ENCODE assay signal across 17 cellular contexts in the genomic region with DNA sequence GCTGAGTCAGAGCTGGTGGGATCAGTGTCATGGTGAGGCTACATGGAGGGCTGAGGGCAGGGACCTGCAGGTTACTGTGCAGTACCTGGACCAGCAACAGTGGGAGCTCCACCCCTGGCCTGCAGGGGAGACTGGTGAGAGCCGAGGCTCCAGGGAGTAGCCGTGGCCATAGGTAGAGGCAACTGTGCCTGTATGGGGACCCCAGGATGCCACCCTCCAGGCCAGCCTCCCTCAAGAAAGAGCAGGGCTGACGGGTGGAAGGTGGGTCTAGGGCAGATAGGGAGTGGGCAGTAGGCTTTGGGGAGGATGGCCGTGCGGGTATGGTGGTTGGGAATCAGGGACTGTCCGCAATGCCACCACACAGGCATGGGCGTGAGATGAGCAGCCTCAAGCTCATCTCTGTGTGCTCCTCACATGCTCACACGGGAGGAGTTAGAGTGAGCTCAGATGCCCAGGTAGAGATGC. TPM values are rescaled to one million over a fixed set of nuclear protein-coding genes. Genes with fewer than 3 reads are reported as not detected.
DNase-seq lines count a peak whose midpoint lies in the region; ATAC-seq, FAIRE-seq and TF ChIP-seq lines count a peak whose summit lies in the region.
"Had no signal": no experiment of that assay in that cellular context is flagged by ENCODE, and none has a peak within 500 bp of the region (broad histone marks: within the 10 kb centered on the region; RNA-seq: fewer than 3 reads in every experiment).

No MANE protein-coding gene starts in this region.

- H3K4me2 ChIP-seq in PC-3 (ENCODE audit: low read length), result no peak overlapping the region
- no peak overlapping the region for H3K4me2 ChIP-seq in HepG2 (ENCODE audit: low read depth, low read length)
- H3K4me2 ChIP-seq: BLaER1 treated with 17β-estradiol and CSF1 and Interleukin-3, amounts not matched to agents 10 nM and 100 nM had no signal

- H2AFZ ChIP-seq in PC-3 (ENCODE audit: low read length) (no peak overlapping the region), HepG2 (ENCODE audit: low read length) (no peak overlapping the region)

- H3K4me1 ChIP-seq in HEK293 (ENCODE audit: control insufficient read depth, insufficient read depth, low read length) (0 out of 2 replicates have a peak, but pooled peaks cover 2% of the 10 kb centered on the region), PC-3 (ENCODE audit: insufficient read depth, low read length) (no peaks in the 10 kb centered on the region), HepG2 (ENCODE audit: insufficient read depth, low read length) (peaks cover 6% of the 10 kb centered on the region; the same call in 1 of the 2 replicates), spleen (peaks cover 0 to 19% (median 11%) of the 10 kb centered on the region in 6 donors), uterus (no peaks in the 10 kb centered on the region)

- H3K4me3 ChIP-seq in HEK293 (ENCODE audit: low read depth, low read length) (no peak overlapping the region), PC-3 (ENCODE audit: low read length) (no peak overlapping the region), HepG2 (replicated peaks in 1 of 3; ENCODE audit: insufficient read depth in 1 of 3, low read depth in 2 of 3, low read length in 3 of 3) (no peak overlapping the region), spleen (no peak overlapping the region), uterus (no peak overlapping the region)
- H3K4me3 ChIP-seq: BLaER1 treated with 17β-estradiol and CSF1 and Interleukin-3, amounts not matched to agents 10 nM and 100 nM had no signal

- no peak for DNase-seq in PC-3
- DNase-seq in HepG2 (ENCODE audit: low spot score), result no peak
- peak; percentile 68 for DNase-seq in spleen
- no peak for DNase-seq in uterus
- no peak for DNase-seq in NCI-H2107 treated with DMSO at 0.1 percent for 48 hours (lab: John Stamatoyannopoulos, UW; ENCODE audit: unreplicated experiment)
- DNase-seq in effector CD8-positive, alpha-beta T cell (lab: John Stamatoyannopoulos, UW), result no peak
- DNase-seq: CD8-positive, alpha-beta memory T cell; NCI-H1105 treated with DMSO at 0.1 percent for 48 hours; NCI-H1694; NCI-H2227 treated with DMSO at 0.1 percent for 48 hours; NCI-H524; NCI-H82; RPMI8226 had no signal

- FAIRE-seq in HepG2 (lab: Jason Lieb, UNC), result no peak
- FAIRE-seq: H54 had no signal

- no peaks in the 10 kb centered on the region for H3F3A ChIP-seq in PC-3 (ENCODE audit: low read length, unreplicated experiment)

- H4K20me1 ChIP-seq in PC-3 (ENCODE audit: low read length) (no peaks in the 10 kb centered on the region), HepG2 (ENCODE audit: insufficient read depth, low read length) (no peaks in the 10 kb centered on the region)
- H4K20me1 ChIP-seq: BLaER1 treated with 17β-estradiol and CSF1 and Interleukin-3, amounts not matched to agents 10 nM and 100 nM had no signal

- in situ Hi-C loops in HepG2 (cut with HindIII; ENCODE audit: extremely low pct_ligation_motif_present, low pct_unique_long_range_greater_than_20kb), result no loop called here

- POLR2A ChIA-PET in HEK293 (lab: Yijun Ruan, JAX) (no interaction called here), PC-3 (lab: Charles Lee; ENCODE audit: unreplicated experiment) (no interaction called here), HepG2 (lab: Yijun Ruan, JAX) (no interaction called here)

- H3K9me2 ChIP-seq in PC-3 (replicated peaks; ENCODE audit: low read length), result no peaks in the 10 kb centered on the region

- no TSS peak for BruUV-seq in PC-3 (replicated peaks; lab: Mats Ljungman, UMichigan)
- no TSS peak for BruUV-seq in HepG2 (replicated peaks; lab: Mats Ljungman, UMichigan)

- H3K79me2 ChIP-seq in PC-3 (ENCODE audit: low read length) (no peaks in the 10 kb centered on the region), HepG2 (ENCODE audit: insufficient read depth, low read length) (no peaks in the 10 kb centered on the region)

- H3K27ac ChIP-seq in HEK293 (ENCODE audit: extremely low read depth, low read depth, low read length) (no peak overlapping the region), PC-3 (ENCODE audit: low read length) (no peak overlapping the region), HepG2 (ENCODE audit: extremely low read length, insufficient read depth, low read length) (no peak overlapping the region), spleen (no peak overlapping the region), uterus (no peak overlapping the region)
- H3K27ac ChIP-seq: BLaER1 treated with 17β-estradiol and CSF1 and Interleukin-3, amounts not matched to agents 10 nM and 100 nM; HL-60 had no signal

- TF ChIP-seq EP300 in HepG2 (IDR thresholded peaks at IDR 0.05; ENCODE audit: low read depth in 2 of 2, low read length in 2 of 2) (no peak), HepG2 (CRISPR knock-in tag; IDR thresholded peaks at IDR 0.05; ENCODE audit: borderline replicate concordance) (no peak)

- CTCF ChIA-PET in HEK293 (lab: Yijun Ruan, JAX), result interaction anchor here (0.6 kb wide), 1 partner anchor 925 kb away, joined by 3 read pairs; no protein-coding TSS in a partner anchor
- CTCF ChIA-PET in PC-3 (lab: Charles Lee), result no interaction called here
- CTCF ChIA-PET in HepG2 (lab: Yijun Ruan, JAX; ENCODE audit: low intra/inter-chr PET ratio, low total read pairs), result no interaction called here

- H3K36me3 ChIP-seq in HEK293 (ENCODE audit: control insufficient read depth in 2 of 2, insufficient read depth in 1 of 2, low read length in 2 of 2) (no peaks in the 10 kb centered on the region), PC-3 (ENCODE audit: low read depth, low read length) (no peaks in the 10 kb centered on the region), HepG2 (replicated peaks in 1 of 2; ENCODE audit: control insufficient read depth in 1 of 2, insufficient read depth in 2 of 2, low read length in 2 of 2) (no peaks in the 10 kb centered on the region), spleen (no peaks in the 10 kb centered on the region), uterus (no peaks in the 10 kb centered on the region)
- H3K36me3 ChIP-seq: BLaER1 treated with 17β-estradiol and CSF1 and Interleukin-3, amounts not matched to agents 10 nM and 100 nM had no signal

- ATAC-seq in PC-3, result peak; percentile 16; the same call in 1 of the 2 replicates
- ATAC-seq in HepG2, result peak; percentile 44

- H3K9me3 ChIP-seq in HEK293 (ENCODE audit: control insufficient read depth, insufficient read depth, low read depth, low read length) (no peaks in the 10 kb centered on the region), PC-3 (ENCODE audit: low read length) (no peaks in the 10 kb centered on the region), HepG2 (ENCODE audit: low read length) (no peaks in the 10 kb centered on the region), spleen (no peaks in the 10 kb centered on the region), uterus (no peaks in the 10 kb centered on the region)
- H3K9me3 ChIP-seq: BLaER1 treated with 17β-estradiol and CSF1 and Interleukin-3, amounts not matched to agents 10 nM and 100 nM had no signal

- 34% methylated on average over 6 of the region's 8 CpGs for WGBS in HepG2 (ENCODE audit: low lambda C conversion rate)
- 91 to 95% (median 94%) methylated on average over 8 of the region's 8 CpGs for WGBS in spleen, 5 donors

- no peak for TF ChIP-seq CTCF in HEK293 (tag by site-specific recombination; IDR thresholded peaks at IDR 0.05)
- TF ChIP-seq CTCF in PC-3 (conservative IDR thresholded peaks at IDR 0.05; ENCODE audit: low read depth, low read length), result no peak
- no peak for TF ChIP-seq CTCF in HepG2 (CRISPR knock-in tag; IDR thresholded peaks at IDR 0.05)
- no peak for TF ChIP-seq CTCF in spleen (IDR thresholded peaks at IDR 0.05 in 8 of 11, conservative IDR thresholded peaks at IDR 0.05 in 3 of 11)
- TF ChIP-seq CTCF in uterus (IDR thresholded peaks at IDR 0.05), result no peak

- intact Hi-C loops in PC-3 (cut with micrococcal nuclease), result no loop called here
- intact Hi-C loops in HepG2 (cut with micrococcal nuclease; ENCODE audit: unreplicated experiment), result no loop called here
- intact Hi-C loops in spleen (cut with DNase I; ENCODE audit: low total_unique reads), result no loop called here
- intact Hi-C loops in uterus (cut with DNase I; ENCODE audit: low total_unique reads), result no loop called here

- H3K27me3 ChIP-seq in PC-3 (ENCODE audit: low read length) (no peaks in the 10 kb centered on the region), HepG2 (ENCODE audit: control insufficient read depth in 1 of 2, insufficient read depth in 2 of 2, low read length in 2 of 2) (peaks cover 4 to 40% of the 10 kb centered on the region in 2 experiments; a peak in 4 of 5 replicates), spleen (replicated peaks in 1 of 7) (no peaks in the 10 kb centered on the region), uterus (no peaks in the 10 kb centered on the region)
- H3K27me3 ChIP-seq: BLaER1 treated with 17β-estradiol and CSF1 and Interleukin-3, amounts not matched to agents 10 nM and 100 nM had no signal

- H3K9ac ChIP-seq in PC-3 (ENCODE audit: low read length) (no peak overlapping the region), HepG2 (ENCODE audit: insufficient read depth, low read depth, low read length) (no peak overlapping the region)
- H3K9ac ChIP-seq: BLaER1 treated with 17β-estradiol and CSF1 and Interleukin-3, amounts not matched to agents 10 nM and 100 nM had no signal

- TF ChIP-seq POLR2A in HepG2 (IDR thresholded peaks at IDR 0.05; ENCODE audit: insufficient read depth in 1 of 2, low read depth in 2 of 2, low read length in 2 of 2) (no peak), spleen (IDR thresholded peaks at IDR 0.05) (no peak), uterus (IDR thresholded peaks at IDR 0.05) (no peak)

- TF ChIP-seq RAD21 in HepG2 (CRISPR knock-in tag; IDR thresholded peaks at IDR 0.05), result no peak

RNA-seq across cellular contexts. Expression of a gene that starts 35.5 kb away (rescaled TPM):
- total RNA-seq in PC-3 (2014; rRNA removed), result 0.11 and 2.1 TPM in 2 replicates
- not detected in 2 replicates for total RNA-seq in HepG2 (2016; rRNA removed; fragmentation: Illumina TruSeq; extraction: Trizol)
- total RNA-seq in HepG2 (2016; cell fraction: cytosol; rRNA removed; fragmentation: Illumina TruSeq; extraction: Trizol; ENCODE audit: low read depth), result not detected in 2 replicates
- total RNA-seq in HepG2 (2016; cell fraction: insoluble cytoplasmic fraction; rRNA removed; fragmentation: Illumina TruSeq; extraction: Trizol), result not detected in 2 replicates
- total RNA-seq in HepG2 (2016; cell fraction: membrane; rRNA removed; fragmentation: Illumina TruSeq; extraction: Trizol), result not detected in 2 replicates
- total RNA-seq in HepG2 (2016; cell fraction: nucleus; rRNA removed; fragmentation: Illumina TruSeq; extraction: Trizol), result not detected in 2 replicates
- polyA plus RNA-seq in HepG2 (2011; rRNA removed), result 0.04 TPM in 1 of 2 replicates, not detected in the other
- 0.04 TPM in 2 replicates for polyA plus RNA-seq in HepG2 (2011; cell fraction: cytosol; rRNA removed)
- polyA plus RNA-seq in HepG2 (2011; cell fraction: nucleus; rRNA removed), result 0.02 and 0.05 TPM in 2 replicates
- 0.05 and 0.08 TPM in 2 replicates for polyA plus RNA-seq in HepG2 (2012)
- polyA plus RNA-seq in HepG2 (2016; cell fraction: cytosol; fragmentation: Illumina TruSeq; extraction: Trizol; ENCODE audit: low read depth), result not detected in 2 replicates
- polyA plus RNA-seq in HepG2 (2016; cell fraction: insoluble cytoplasmic fraction; fragmentation: Illumina TruSeq; extraction: Trizol; ENCODE audit: low read depth), result not detected in 2 replicates
- not detected in 2 replicates for polyA plus RNA-seq in HepG2 (2016; cell fraction: membrane; fragmentation: Illumina TruSeq; extraction: Trizol; ENCODE audit: low read depth)
- polyA plus RNA-seq in HepG2 (2016; cell fraction: nucleus; fragmentation: Illumina TruSeq; extraction: Trizol; ENCODE audit: insufficient read depth, low read depth), result not detected in 2 replicates
- 0.06 and 0.12 TPM in 2 replicates for polyA minus RNA-seq in HepG2 (2011; rRNA and poly(A)+ RNA removed; ENCODE audit: low replicate concordance)
- not detected in 2 replicates for polyA minus RNA-seq in HepG2 (2011; cell fraction: cytosol; rRNA and poly(A)+ RNA removed)
- 0.37 TPM in 1 of 2 replicates, not detected in the other for polyA minus RNA-seq in HepG2 (2011; cell fraction: nucleus; rRNA and poly(A)+ RNA removed)
- total RNA-seq in spleen, result 10 to 100 TPM in 4 of 7 donors, 1 to 10 TPM in 3; 6.1 to 28.2 (median 17.4) TPM
- polyA plus RNA-seq in spleen, result 10 to 100 TPM in 1 of 3 donors, 1 to 10 TPM in 2; 8.9 to 15.9 (median 9.1) TPM
- 100 to 1,000 TPM in 1 of 4 donors, 10 to 100 TPM in 3; 39.2 to 217 (median 48.6) TPM for total RNA-seq in uterus
